9 cellular contexts compared by ENCODE assay signal in genomic region chrY:17430570-17431166, GRCh38.
A peak's percentile ranks its signal among the peaks of the same experiment; 100 is the strongest.
DNase-seq lines count a peak whose midpoint lies in the region; ATAC-seq and TF ChIP-seq lines count a peak whose summit lies in the region.
"Had no signal": no experiment of that assay in that cellular context is flagged by ENCODE, and none has a peak within 500 bp of the region (broad histone marks: within the 10 kb centered on the region; RNA-seq: fewer than 3 reads in every experiment).

No MANE protein-coding gene starts in this region.

- ATAC-seq in HG03175 (IDR thresholded peaks at IDR 0.05; ENCODE audit: unreplicated experiment): no peak
- ATAC-seq in HG02938 (IDR thresholded peaks at IDR 0.05; ENCODE audit: unreplicated experiment): no peak
- no peak for ATAC-seq in HG03354 (IDR thresholded peaks at IDR 0.05; ENCODE audit: poor library complexity, severe bottlenecking, unreplicated experiment)

- DNase-seq in CD1c-positive myeloid dendritic cell (ENCODE audit: extremely low spot score) (peak; percentile 9), kidney glomerular epithelial cell (lab: John Stamatoyannopoulos, UW) (peak; percentile 29), iPS-NIHi7 (ENCODE audit: extremely low spot score) (no peak)
- DNase-seq in activated CD4-positive, alpha-beta T cell treated with anti-CD3 and anti-CD28 coated beads, Interleukin-2, amount 50 U/mL, for 48 hours: peak; percentile 3 to 14
- DNase-seq: NCI-H1092 treated with DMSO at 0.1 percent for 48 hours had no signal

- peak; percentile 48 for TF ChIP-seq CTCF in GM12874 (IDR thresholded peaks at IDR 0.05; ENCODE audit: insufficient read depth, low read depth, low read length)
